Comparison of ENCODE assay signal across 21 cellular contexts in genomic region chr5:109483395-109483974, GRCh38.
DNase-seq lines count a peak whose midpoint lies in the region; ATAC-seq and TF ChIP-seq lines count a peak whose summit lies in the region.
"Had no signal": no experiment of that assay in that cellular context is flagged by ENCODE, and none has a peak within 500 bp of the region (broad histone marks: within the 10 kb centered on the region; RNA-seq: fewer than 3 reads in every experiment).

No MANE protein-coding gene starts in this region.

- peak overlapping the region; percentile 2 for H2AFZ ChIP-seq in parathyroid adenoma

- no peak overlapping the region for H3K27ac ChIP-seq in HEK293 (ENCODE audit: extremely low read depth, low read depth, low read length)
- no peak overlapping the region for H3K27ac ChIP-seq in parathyroid adenoma
- H3K27ac ChIP-seq: skin epidermis had no signal

- DNase-seq in NOMO-1 treated with dmso at 0.1 percent for 144 hours (lab: John Stamatoyannopoulos, UW; ENCODE audit: unreplicated experiment): peak; percentile 20
- DNase-seq in NCI-H2107 (lab: John Stamatoyannopoulos, UW): no peak
- no peak for DNase-seq in central memory CD4-positive, alpha-beta T cell
- DNase-seq: activated CD4-positive, alpha-beta T cell treated with anti-CD3 and anti-CD28 coated beads for 4 hours; activated gamma-delta T cell treated with Interleukin-2 at 50 U/mL for 16 hours; activated naive CD8-positive, alpha-beta T cell treated with anti-CD3 and anti-CD28 coated beads, Interleukin-2, amount 50 U/mL, for 24 hours; activated T-cell treated with anti-CD3 and anti-CD28 coated beads, Interleukin-2, amount 50 U/mL, for 24 hours; mammary epithelial cell; NCI-H146; NCI-H526 treated with DMSO at 0.1 percent for 48 hours; occipital lobe; Right ventricle myocardium superior; stimulated activated CD4-positive, alpha-beta T cell treated with anti-CD3 and anti-CD28 coated beads, Interleukin-2, amount 100 ng/mL, for 24 hours; T-cell had no signal

- TF ChIP-seq CTCF in HEK293 (tag by site-specific recombination; IDR thresholded peaks at IDR 0.05) (no peak), parathyroid adenoma (IDR thresholded peaks at IDR 0.05) (no peak)

- no peaks in the 10 kb centered on the region for H3K79me2 ChIP-seq in parathyroid adenoma

- H3K4me2 ChIP-seq in parathyroid adenoma (ENCODE audit: low read length): no peak overlapping the region

- POLR2A ChIA-PET in HEK293 (lab: Yijun Ruan, JAX): no interaction called here

- no peak overlapping the region for H3K4me3 Mint-ChIP-seq in dendritic cell treated with granulocyte-macrophage colony-stimulating factor and Interleukin-4, amounts not matched to agents 40 ng/mL and 50 ng/mL, for 4 days
- H3K4me3 Mint-ChIP-seq: activated naive CD8-positive, alpha-beta T cell treated with anti-CD3 and anti-CD28 coated beads, Interleukin-2, amount 50 U/mL, for 24 hours; activated T-cell treated with anti-CD3 and anti-CD28 coated beads, Interleukin-2, amount 50 U/mL, for 24 hours; T-cell had no signal

- H3K9ac ChIP-seq in parathyroid adenoma: no peak overlapping the region

- ATAC-seq in HG03175 (IDR thresholded peaks at IDR 0.05; ENCODE audit: unreplicated experiment): no peak
- ATAC-seq: activated naive CD8-positive, alpha-beta T cell treated with anti-CD3 and anti-CD28 coated beads, Interleukin-2, amount 50 U/mL, for 24 hours; HCT116; T-cell had no signal

- H3K27me3 ChIP-seq in parathyroid adenoma (ENCODE audit: control insufficient read depth, insufficient read depth, low read length): no peaks in the 10 kb centered on the region

- H3K27ac Mint-ChIP-seq in dendritic cell treated with granulocyte-macrophage colony-stimulating factor and Interleukin-4, amounts not matched to agents 40 ng/mL and 50 ng/mL, for 4 days: peak overlapping the region; percentile 85
- H3K27ac Mint-ChIP-seq: activated naive CD8-positive, alpha-beta T cell treated with anti-CD3 and anti-CD28 coated beads, Interleukin-2, amount 50 U/mL, for 24 hours; activated T-cell treated with anti-CD3 and anti-CD28 coated beads, Interleukin-2, amount 50 U/mL, for 24 hours; T-cell had no signal

- H3K36me3 Mint-ChIP-seq in dendritic cell treated with granulocyte-macrophage colony-stimulating factor and Interleukin-4, amounts not matched to agents 40 ng/mL and 50 ng/mL, for 4 days (ENCODE audit: low read depth): no peaks in the 10 kb centered on the region
- H3K36me3 Mint-ChIP-seq: CD14-positive monocyte, T-cell had no signal

- H3K4me3 ChIP-seq in HEK293 (ENCODE audit: low read depth, low read length) (no peak overlapping the region), parathyroid adenoma (ENCODE audit: low read depth, low read length) (no peak overlapping the region)
- H3K4me3 ChIP-seq: skin epidermis had no signal

- H3K4me1 ChIP-seq in HEK293 (ENCODE audit: control insufficient read depth, insufficient read depth, low read length) (peaks cover 13% of the 10 kb centered on the region), parathyroid adenoma (peaks cover 4% of the 10 kb centered on the region)

- H3K36me3 ChIP-seq in HEK293 (ENCODE audit: control insufficient read depth in 2 of 2, insufficient read depth in 1 of 2, low read length in 2 of 2) (no peaks in the 10 kb centered on the region), parathyroid adenoma (ENCODE audit: control insufficient read depth, insufficient read depth, low read length) (no peaks in the 10 kb centered on the region)

- peaks cover 17% of the 10 kb centered on the region for H3K27me3 Mint-ChIP-seq in dendritic cell treated with granulocyte-macrophage colony-stimulating factor and Interleukin-4, amounts not matched to agents 40 ng/mL and 50 ng/mL, for 4 days
- H3K27me3 Mint-ChIP-seq: activated T-cell treated with anti-CD3 and anti-CD28 coated beads, Interleukin-2, amount 50 U/mL, for 24 hours had no signal

- CTCF ChIA-PET in HEK293 (lab: Yijun Ruan, JAX): interaction anchor here (0.6 to 1.1 kb wide), 2 partner anchors 9 to 361 kb away, joined by 3 to 5 read pairs; no protein-coding TSS in a partner anchor

- H3K9me3 ChIP-seq in HEK293 (ENCODE audit: control insufficient read depth, insufficient read depth, low read depth, low read length): no peaks in the 10 kb centered on the region
- H3K9me3 ChIP-seq in parathyroid adenoma (ENCODE audit: control insufficient read depth, low read length): no peaks in the 10 kb centered on the region

- peaks cover 34% of the 10 kb centered on the region for H3K4me1 Mint-ChIP-seq in dendritic cell treated with granulocyte-macrophage colony-stimulating factor and Interleukin-4, amounts not matched to agents 40 ng/mL and 50 ng/mL, for 4 days (ENCODE audit: low read depth)
- H3K4me1 Mint-ChIP-seq: activated naive CD8-positive, alpha-beta T cell treated with anti-CD3 and anti-CD28 coated beads, Interleukin-2, amount 50 U/mL, for 24 hours; T-cell had no signal

- H3K9me3 Mint-ChIP-seq in dendritic cell treated with granulocyte-macrophage colony-stimulating factor and Interleukin-4, amounts not matched to agents 40 ng/mL and 50 ng/mL, for 4 days: no peaks in the 10 kb centered on the region
- H3K9me3 Mint-ChIP-seq: activated naive CD8-positive, alpha-beta T cell treated with anti-CD3 and anti-CD28 coated beads, Interleukin-2, amount 50 U/mL, for 24 hours; activated T-cell treated with anti-CD3 and anti-CD28 coated beads, Interleukin-2, amount 50 U/mL, for 24 hours; T-cell had no signal

- intact Hi-C loops in dendritic cell treated with granulocyte-macrophage colony-stimulating factor and Interleukin-4, amounts not matched to agents 40 ng/mL and 50 ng/mL, for 4 days (cut with micrococcal nuclease): no loop called here

TF ChIP-seq in HEK293, 187 proteins besides CTCF, POLR2A, EP300 and RAD21:
- peak; percentile 77 for TF ChIP-seq ZNF341 (tag by site-specific recombination; IDR thresholded peaks at IDR 0.05; ENCODE audit: low read depth)
- no peak for TF ChIP-seq ZFHX2 (tag by site-specific recombination; conservative IDR thresholded peaks at IDR 0.05)
- no peak for TF ChIP-seq ZNF274 (IDR thresholded peaks at IDR 0.05; ENCODE audit: low read length)
- TF ChIP-seq ZNF274 (tag by site-specific recombination; IDR thresholded peaks at IDR 0.05; ENCODE audit: borderline replicate concordance): no peak
- TF ChIP-seq ZNF362 (tag by site-specific recombination; IDR thresholded peaks at IDR 0.05): no peak
